Comparison of ENCODE assay signal across 1 cellular context in genomic region chr1:222617367-222617951, GRCh38.
TF ChIP-seq lines count a peak whose summit lies in the region.

No MANE protein-coding gene starts in this region.

TF ChIP-seq in HepG2, 621 proteins besides CTCF, POLR2A, EP300 and RAD21 (continued from another document and continues in another):
- TF ChIP-seq, protein P1, sequence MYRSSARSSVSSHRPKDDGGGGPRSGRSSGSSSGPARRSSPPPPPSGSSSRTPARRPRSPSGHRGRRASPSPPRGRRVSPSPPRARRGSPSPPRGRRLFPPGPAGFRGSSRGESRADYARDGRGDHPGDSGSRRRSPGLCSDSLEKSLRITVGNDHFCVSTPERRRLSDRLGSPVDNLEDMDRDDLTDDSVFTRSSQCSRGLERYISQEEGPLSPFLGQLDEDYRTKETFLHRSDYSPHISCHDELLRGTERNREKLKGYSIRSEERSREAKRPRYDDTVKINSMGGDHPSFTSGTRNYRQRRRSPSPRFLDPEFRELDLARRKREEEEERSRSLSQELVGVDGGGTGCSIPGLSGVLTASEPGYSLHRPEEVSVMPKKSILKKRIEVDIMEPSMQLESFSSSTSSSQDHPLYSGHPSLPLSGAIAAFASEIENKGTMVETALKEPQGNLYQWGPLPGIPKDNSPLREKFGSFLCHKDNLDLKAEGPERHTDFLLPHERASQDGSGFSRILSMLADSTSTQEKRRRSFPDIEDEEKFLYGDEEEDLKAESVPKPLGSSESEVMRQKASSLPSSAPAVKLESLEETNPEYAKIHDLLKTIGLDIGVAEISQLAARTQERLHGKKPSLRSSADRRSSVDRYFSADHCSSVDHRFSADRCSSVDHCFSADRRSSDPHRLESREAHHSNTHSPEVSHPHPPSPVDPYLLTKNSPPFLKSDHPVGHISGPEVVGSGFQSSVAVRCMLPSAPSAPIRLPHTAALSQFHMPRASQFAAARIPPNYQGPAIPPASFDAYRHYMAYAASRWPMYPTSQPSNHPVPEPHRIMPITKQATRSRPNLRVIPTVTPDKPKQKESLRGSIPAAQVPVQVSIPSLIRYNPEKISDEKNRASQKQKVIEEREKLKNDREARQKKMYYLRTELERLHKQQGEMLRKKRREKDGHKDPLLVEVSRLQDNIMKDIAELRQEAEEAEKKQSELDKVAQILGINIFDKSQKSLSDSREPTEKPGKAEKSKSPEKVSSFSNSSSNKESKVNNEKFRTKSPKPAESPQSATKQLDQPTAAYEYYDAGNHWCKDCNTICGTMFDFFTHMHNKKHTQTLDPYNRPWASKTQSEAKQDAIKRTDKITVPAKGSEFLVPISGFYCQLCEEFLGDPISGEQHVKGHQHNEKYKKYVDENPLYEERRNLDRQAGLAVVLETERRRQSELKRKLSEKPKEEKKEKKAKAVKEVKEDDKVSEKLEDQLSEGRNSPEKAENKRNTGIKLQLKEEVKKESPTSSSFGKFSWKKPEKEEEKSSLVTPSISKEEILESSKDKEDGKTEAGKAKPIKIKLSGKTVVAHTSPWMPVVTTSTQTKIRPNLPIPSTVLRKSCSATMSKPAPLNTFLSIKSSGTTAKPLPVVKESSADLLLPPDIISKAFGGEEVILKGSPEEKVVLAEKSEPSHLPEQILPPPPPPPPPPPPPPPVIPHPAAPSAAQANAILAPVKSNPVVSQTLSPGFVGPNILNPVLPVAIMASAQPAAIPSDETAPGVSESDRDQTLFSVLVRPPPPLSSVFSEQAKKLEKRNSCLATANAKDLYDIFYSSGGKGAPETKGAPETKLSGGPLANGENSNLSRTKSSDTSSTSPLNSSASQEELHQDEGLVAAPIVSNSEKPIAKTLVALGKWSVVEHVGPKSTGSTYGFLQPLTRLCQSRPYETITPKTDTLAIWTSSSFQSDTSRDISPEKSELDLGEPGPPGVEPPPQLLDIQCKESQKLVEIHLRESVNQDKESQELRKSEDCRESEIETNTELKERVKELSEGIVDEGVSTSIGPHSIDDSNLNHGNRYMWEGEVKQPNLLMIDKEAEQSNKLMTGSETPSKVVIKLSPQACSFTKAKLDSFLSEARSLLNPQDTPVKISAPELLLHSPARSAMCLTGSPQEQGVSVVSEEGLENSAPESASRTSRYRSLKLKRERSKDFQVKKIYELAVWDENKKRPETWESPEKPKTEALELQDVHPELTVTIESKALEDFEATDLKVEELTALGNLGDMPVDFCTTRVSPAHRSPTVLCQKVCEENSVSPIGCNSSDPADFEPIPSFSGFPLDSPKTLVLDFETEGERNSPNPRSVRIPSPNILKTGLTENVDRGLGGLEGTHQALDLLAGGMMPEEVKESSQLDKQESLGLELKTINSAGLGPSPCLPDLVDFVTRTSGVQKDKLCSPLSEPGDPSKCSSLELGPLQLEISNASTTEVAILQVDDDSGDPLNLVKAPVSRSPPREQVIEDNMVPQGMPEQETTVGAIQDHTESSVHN (CRISPR knock-in tag; IDR thresholded peaks at IDR 0.05) = no peak
- no peak; the same call in 1 of the 2 replicates for TF ChIP-seq ZNF441 (CRISPR knock-in tag; IDR thresholded peaks at IDR 0.05; ENCODE audit: borderline replicate concordance)
- peak; percentile 68 for TF ChIP-seq ZNF687 (CRISPR knock-in tag; IDR thresholded peaks at IDR 0.05)
- TF ChIP-seq ZBTB8A (CRISPR knock-in tag; IDR thresholded peaks at IDR 0.05; ENCODE audit: borderline replicate concordance, low read depth) = no peak
- TF ChIP-seq, protein P2, sequence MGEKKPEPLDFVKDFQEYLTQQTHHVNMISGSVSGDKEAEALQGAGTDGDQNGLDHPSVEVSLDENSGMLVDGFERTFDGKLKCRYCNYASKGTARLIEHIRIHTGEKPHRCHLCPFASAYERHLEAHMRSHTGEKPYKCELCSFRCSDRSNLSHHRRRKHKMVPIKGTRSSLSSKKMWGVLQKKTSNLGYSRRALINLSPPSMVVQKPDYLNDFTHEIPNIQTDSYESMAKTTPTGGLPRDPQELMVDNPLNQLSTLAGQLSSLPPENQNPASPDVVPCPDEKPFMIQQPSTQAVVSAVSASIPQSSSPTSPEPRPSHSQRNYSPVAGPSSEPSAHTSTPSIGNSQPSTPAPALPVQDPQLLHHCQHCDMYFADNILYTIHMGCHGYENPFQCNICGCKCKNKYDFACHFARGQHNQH (CRISPR knock-in tag; IDR thresholded peaks at IDR 0.05) = no peak
- no peak for TF ChIP-seq FOSL2 (CRISPR knock-in tag; IDR thresholded peaks at IDR 0.05)
- TF ChIP-seq TCF7 (IDR thresholded peaks at IDR 0.05; ENCODE audit: low read depth) = no peak
- TF ChIP-seq ELK4 (CRISPR knock-in tag; IDR thresholded peaks at IDR 0.05; ENCODE audit: borderline replicate concordance) = no peak
- no peak for TF ChIP-seq RBM22 (optimal IDR thresholded peaks at IDR 0.05; ENCODE audit: low read length)
- TF ChIP-seq ZNF652 (CRISPR knock-in tag; IDR thresholded peaks at IDR 0.05; ENCODE audit: borderline replicate concordance, low read depth) = no peak
- TF ChIP-seq KDM5B (CRISPR knock-in tag; IDR thresholded peaks at IDR 0.05; ENCODE audit: borderline replicate concordance) = no peak
- TF ChIP-seq SRF (IDR thresholded peaks at IDR 0.05; ENCODE audit: low read depth, low read length) = no peak
- TF ChIP-seq ZNF567 (CRISPR knock-in tag; IDR thresholded peaks at IDR 0.05; ENCODE audit: borderline replicate concordance) = no peak
- no peak; the same call in 1 of the 2 replicates for TF ChIP-seq ZFP91 (CRISPR knock-in tag; IDR thresholded peaks at IDR 0.05; ENCODE audit: borderline replicate concordance)
- no peak for TF ChIP-seq DR1 (CRISPR knock-in tag; IDR thresholded peaks at IDR 0.05)
- TF ChIP-seq ZNF484 (CRISPR knock-in tag; IDR thresholded peaks at IDR 0.05; ENCODE audit: borderline replicate concordance, low read depth) = no peak
- TF ChIP-seq MED8 (CRISPR knock-in tag; IDR thresholded peaks at IDR 0.05; ENCODE audit: insufficient replicate concordance) = no peak
- TF ChIP-seq NCOA2 (CRISPR knock-in tag; IDR thresholded peaks at IDR 0.05) = no peak
- TF ChIP-seq ZBTB38 (CRISPR knock-in tag; IDR thresholded peaks at IDR 0.05) = 0 out of 2 replicates have a peak, but pooled peaks have one; percentile 24
- 0 out of 2 replicates have a peak, but pooled peaks have one; percentile 19 for TF ChIP-seq KDM4B (CRISPR knock-in tag; IDR thresholded peaks at IDR 0.05)
- no peak for TF ChIP-seq MED13 (CRISPR knock-in tag; IDR thresholded peaks at IDR 0.05)
- TF ChIP-seq, protein P3, sequence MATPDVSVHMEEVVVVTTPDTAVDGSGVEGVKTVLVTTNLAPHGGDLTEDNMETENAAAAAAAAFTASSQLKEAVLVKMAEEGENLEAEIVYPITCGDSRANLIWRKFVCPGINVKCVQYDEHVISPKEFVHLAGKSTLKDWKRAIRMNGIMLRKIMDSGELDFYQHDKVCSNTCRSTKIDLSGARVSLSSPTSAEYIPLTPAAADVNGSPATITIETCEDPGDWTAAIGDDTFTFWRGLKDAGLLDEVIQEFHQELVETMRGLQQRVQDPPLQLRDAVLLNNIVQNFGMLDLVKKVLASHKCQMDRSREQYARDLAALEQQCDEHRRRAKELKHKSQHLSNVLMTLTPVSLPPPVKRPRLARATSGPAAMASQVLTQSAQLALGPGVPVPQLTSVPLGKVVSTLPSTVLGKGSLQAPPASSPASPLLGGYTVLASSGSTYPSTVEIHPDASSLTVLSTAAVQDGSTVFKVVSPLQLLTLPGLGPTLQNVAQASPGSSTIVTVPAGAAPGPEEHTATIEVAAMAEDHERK (CRISPR knock-in tag; IDR thresholded peaks at IDR 0.05; ENCODE audit: low read depth) = no peak
- no peak for TF ChIP-seq TARDBP (CRISPR knock-in tag; IDR thresholded peaks at IDR 0.05)
- TF ChIP-seq NFYC (CRISPR knock-in tag; IDR thresholded peaks at IDR 0.05) = peak; percentile 36; the same call in 1 of the 2 replicates
- peak; percentile 54; the same call in 1 of the 2 replicates for TF ChIP-seq ZNF770 (CRISPR knock-in tag; IDR thresholded peaks at IDR 0.05)
- no peak; the same call in 1 of the 2 replicates for TF ChIP-seq FOXK1 (CRISPR knock-in tag; IDR thresholded peaks at IDR 0.05; ENCODE audit: borderline replicate concordance, low read depth)
- TF ChIP-seq ZNF83 (CRISPR knock-in tag; IDR thresholded peaks at IDR 0.05; ENCODE audit: borderline replicate concordance) = no peak
- no peak for TF ChIP-seq ZNF577 (CRISPR knock-in tag; IDR thresholded peaks at IDR 0.05; ENCODE audit: borderline replicate concordance, low read depth)
- TF ChIP-seq, protein P4, sequence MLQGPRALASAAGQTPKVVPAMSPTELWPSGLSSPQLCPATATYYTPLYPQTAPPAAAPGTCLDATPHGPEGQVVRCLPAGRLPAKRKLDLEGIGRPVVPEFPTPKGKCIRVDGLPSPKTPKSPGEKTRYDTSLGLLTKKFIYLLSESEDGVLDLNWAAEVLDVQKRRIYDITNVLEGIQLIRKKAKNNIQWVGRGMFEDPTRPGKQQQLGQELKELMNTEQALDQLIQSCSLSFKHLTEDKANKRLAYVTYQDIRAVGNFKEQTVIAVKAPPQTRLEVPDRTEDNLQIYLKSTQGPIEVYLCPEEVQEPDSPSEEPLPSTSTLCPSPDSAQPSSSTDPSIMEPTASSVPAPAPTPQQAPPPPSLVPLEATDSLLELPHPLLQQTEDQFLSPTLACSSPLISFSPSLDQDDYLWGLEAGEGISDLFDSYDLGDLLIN (CRISPR knock-in tag; IDR thresholded peaks at IDR 0.05; ENCODE audit: borderline replicate concordance) = no peak
- TF ChIP-seq ZNF530 (CRISPR knock-in tag; IDR thresholded peaks at IDR 0.05; ENCODE audit: low read depth) = no peak
- TF ChIP-seq SMYD3 (CRISPR knock-in tag; IDR thresholded peaks at IDR 0.05) = no peak
- no peak for TF ChIP-seq NCOA5 (CRISPR knock-in tag; IDR thresholded peaks at IDR 0.05)
- no peak for TF ChIP-seq HHEX (CRISPR knock-in tag; IDR thresholded peaks at IDR 0.05)
